Comparison of ENCODE assay signal across 8 cellular contexts in genomic region chr19:47348819-47349795, GRCh38. TPM values are rescaled to one million over a fixed set of nuclear protein-coding genes. Genes with fewer than 3 reads are reported as not detected.
DNase-seq lines count a peak whose midpoint lies in the region; ATAC-seq and TF ChIP-seq lines count a peak whose summit lies in the region.

A gene with protein sequence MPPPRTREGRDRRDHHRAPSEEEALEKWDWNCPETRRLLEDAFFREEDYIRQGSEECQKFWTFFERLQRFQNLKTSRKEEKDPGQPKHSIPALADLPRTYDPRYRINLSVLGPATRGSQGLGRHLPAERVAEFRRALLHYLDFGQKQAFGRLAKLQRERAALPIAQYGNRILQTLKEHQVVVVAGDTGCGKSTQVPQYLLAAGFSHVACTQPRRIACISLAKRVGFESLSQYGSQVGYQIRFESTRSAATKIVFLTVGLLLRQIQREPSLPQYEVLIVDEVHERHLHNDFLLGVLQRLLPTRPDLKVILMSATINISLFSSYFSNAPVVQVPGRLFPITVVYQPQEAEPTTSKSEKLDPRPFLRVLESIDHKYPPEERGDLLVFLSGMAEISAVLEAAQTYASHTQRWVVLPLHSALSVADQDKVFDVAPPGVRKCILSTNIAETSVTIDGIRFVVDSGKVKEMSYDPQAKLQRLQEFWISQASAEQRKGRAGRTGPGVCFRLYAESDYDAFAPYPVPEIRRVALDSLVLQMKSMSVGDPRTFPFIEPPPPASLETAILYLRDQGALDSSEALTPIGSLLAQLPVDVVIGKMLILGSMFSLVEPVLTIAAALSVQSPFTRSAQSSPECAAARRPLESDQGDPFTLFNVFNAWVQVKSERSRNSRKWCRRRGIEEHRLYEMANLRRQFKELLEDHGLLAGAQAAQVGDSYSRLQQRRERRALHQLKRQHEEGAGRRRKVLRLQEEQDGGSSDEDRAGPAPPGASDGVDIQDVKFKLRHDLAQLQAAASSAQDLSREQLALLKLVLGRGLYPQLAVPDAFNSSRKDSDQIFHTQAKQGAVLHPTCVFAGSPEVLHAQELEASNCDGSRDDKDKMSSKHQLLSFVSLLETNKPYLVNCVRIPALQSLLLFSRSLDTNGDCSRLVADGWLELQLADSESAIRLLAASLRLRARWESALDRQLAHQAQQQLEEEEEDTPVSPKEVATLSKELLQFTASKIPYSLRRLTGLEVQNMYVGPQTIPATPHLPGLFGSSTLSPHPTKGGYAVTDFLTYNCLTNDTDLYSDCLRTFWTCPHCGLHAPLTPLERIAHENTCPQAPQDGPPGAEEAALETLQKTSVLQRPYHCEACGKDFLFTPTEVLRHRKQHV (plus strand): TSS chr19:47349315. CDS start chr19:47353031, 3,716 bp downstream.

- H3K36me3 Mint-ChIP-seq in activated naive CD4-positive, alpha-beta T cell treated with anti-CD3 and anti-CD28 coated beads, Interleukin-2, amount 50 U/mL, for 24 hours, result peaks cover 13% of the 10 kb centered on the region

- no peak for TF ChIP-seq POLR2A in testis (IDR thresholded peaks at IDR 0.05)

- peak; percentile 95 for ATAC-seq in HG02588 (IDR thresholded peaks at IDR 0.05; ENCODE audit: unreplicated experiment)
- ATAC-seq in SK-N-SH treated with all-trans-retinoic acid at 6 μM for 48 hours, result peak; percentile 97

- peak within 1 kb of the TSS; percentile 71 to 73 for H3K4me3 ChIP-seq in testis

- H3K27ac Mint-ChIP-seq in activated naive CD4-positive, alpha-beta T cell treated with anti-CD3 and anti-CD28 coated beads, Interleukin-2, amount 50 U/mL, for 24 hours, result peak within 1 kb of the TSS; percentile 91

- WGBS in testis, 2 donors, result 3% methylated on average over 47 to 62 of the region's 63 CpGs

- H3K27ac ChIP-seq in testis, result peak within 1 kb of the TSS; percentile 10 to 57

- peaks cover 42% of the 10 kb centered on the region for H3K4me1 Mint-ChIP-seq in activated naive CD4-positive, alpha-beta T cell treated with anti-CD3 and anti-CD28 coated beads, Interleukin-2, amount 50 U/mL, for 24 hours

- intact Hi-C loops in testis (cut with DNase I; ENCODE audit: low total_unique reads), result no loop called here

- peak; percentile 100 for DNase-seq in GM10266 (ENCODE audit: extremely low spot score)
- DNase-seq in NCI-H1092 (lab: John Stamatoyannopoulos, UW), result peak; percentile 94
- DNase-seq in globus pallidus (ENCODE audit: low spot score), result peak; percentile 97
- DNase-seq in occipital lobe (lab: John Stamatoyannopoulos, UW), result peak; percentile 93
- DNase-seq in testis, result peak; percentile 98

- peaks cover 8% of the 10 kb centered on the region for H3K4me1 ChIP-seq in testis

- no peaks in the 10 kb centered on the region for H3K27me3 ChIP-seq in testis

- H3K9me3 ChIP-seq in testis, result no peaks in the 10 kb centered on the region

- H3K4me3 Mint-ChIP-seq in activated naive CD4-positive, alpha-beta T cell treated with anti-CD3 and anti-CD28 coated beads, Interleukin-2, amount 50 U/mL, for 24 hours, result peak within 1 kb of the TSS; percentile 92

- TF ChIP-seq CTCF in GM10266 (IDR thresholded peaks at IDR 0.05; ENCODE audit: control insufficient read depth, insufficient read depth, low read depth, missing control alignments) (peak; percentile 91), testis (IDR thresholded peaks at IDR 0.05) (peak; percentile 99 to 100 (median 100))

- H3K27me3 Mint-ChIP-seq in activated naive CD4-positive, alpha-beta T cell treated with anti-CD3 and anti-CD28 coated beads, Interleukin-2, amount 50 U/mL, for 24 hours, result no peaks in the 10 kb centered on the region

- H3K36me3 ChIP-seq in testis (ENCODE audit: low read depth, missing control alignments), result no peaks in the 10 kb centered on the region

- H3K9me3 Mint-ChIP-seq in activated naive CD4-positive, alpha-beta T cell treated with anti-CD3 and anti-CD28 coated beads, Interleukin-2, amount 50 U/mL, for 24 hours, result no peaks in the 10 kb centered on the region

TF ChIP-seq in SK-N-SH treated with all-trans-retinoic acid at 6 μM for 48 hours, 23 proteins besides CTCF, POLR2A, EP300 and RAD21:
- TF ChIP-seq ZC3H10 (CRISPR knock-in tag; IDR thresholded peaks at IDR 0.05) (no peak), OSR1 (CRISPR knock-in tag; IDR thresholded peaks at IDR 0.05) (no peak), GLIS3 (CRISPR knock-in tag; IDR thresholded peaks at IDR 0.05) (no peak), PPARA (CRISPR knock-in tag; IDR thresholded peaks at IDR 0.05; ENCODE audit: borderline replicate concordance) (no peak), CSRNP3 (CRISPR knock-in tag; IDR thresholded peaks at IDR 0.05) (no peak), PATZ1 (CRISPR knock-in tag; IDR thresholded peaks at IDR 0.05; ENCODE audit: borderline replicate concordance) (no peak), TSHZ2 (CRISPR knock-in tag; IDR thresholded peaks at IDR 0.05) (no peak), ISL1 (CRISPR knock-in tag; IDR thresholded peaks at IDR 0.05) (no peak), CSDC2 (CRISPR knock-in tag; IDR thresholded peaks at IDR 0.05) (no peak), ZNF70 (CRISPR knock-in tag; IDR thresholded peaks at IDR 0.05) (no peak), TCF4 (CRISPR knock-in tag; IDR thresholded peaks at IDR 0.05; ENCODE audit: borderline replicate concordance) (no peak), ZFP30 (CRISPR knock-in tag; IDR thresholded peaks at IDR 0.05) (no peak), ZFP3 (CRISPR knock-in tag; IDR thresholded peaks at IDR 0.05) (no peak)
- TF ChIP-seq, protein P1, sequence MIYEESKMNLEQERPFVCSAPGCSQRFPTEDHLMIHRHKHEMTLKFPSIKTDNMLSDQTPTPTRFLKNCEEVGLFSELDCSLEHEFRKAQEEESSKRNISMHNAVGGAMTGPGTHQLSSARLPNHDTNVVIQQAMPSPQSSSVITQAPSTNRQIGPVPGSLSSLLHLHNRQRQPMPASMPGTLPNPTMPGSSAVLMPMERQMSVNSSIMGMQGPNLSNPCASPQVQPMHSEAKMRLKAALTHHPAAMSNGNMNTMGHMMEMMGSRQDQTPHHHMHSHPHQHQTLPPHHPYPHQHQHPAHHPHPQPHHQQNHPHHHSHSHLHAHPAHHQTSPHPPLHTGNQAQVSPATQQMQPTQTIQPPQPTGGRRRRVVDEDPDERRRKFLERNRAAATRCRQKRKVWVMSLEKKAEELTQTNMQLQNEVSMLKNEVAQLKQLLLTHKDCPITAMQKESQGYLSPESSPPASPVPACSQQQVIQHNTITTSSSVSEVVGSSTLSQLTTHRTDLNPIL (CRISPR knock-in tag; IDR thresholded peaks at IDR 0.05; ENCODE audit: low read depth), result no peak

RNA-seq across cellular contexts. Expression of the gene that starts here (rescaled TPM):
- total RNA-seq in occipital lobe (10.8 TPM), testis (100 to 1,000 TPM in 1 of 2 donors, 10 to 100 TPM in 1; 67.5 to 102 TPM)
- polyA plus RNA-seq in testis (ENCODE audit: insufficient read depth, low read depth, low replicate concordance), result 55.1 TPM

Comparison
In these comparisons a context has a peak if more than half of its experiments do, and no peak if none do; other contexts are left out.
1. Peak in every context shown above with its lines: DNase-seq, ATAC-seq, H3K4me3 ChIP-seq and H3K27ac ChIP-seq.